26 cellular contexts compared by ENCODE assay signal in the genomic region with DNA sequence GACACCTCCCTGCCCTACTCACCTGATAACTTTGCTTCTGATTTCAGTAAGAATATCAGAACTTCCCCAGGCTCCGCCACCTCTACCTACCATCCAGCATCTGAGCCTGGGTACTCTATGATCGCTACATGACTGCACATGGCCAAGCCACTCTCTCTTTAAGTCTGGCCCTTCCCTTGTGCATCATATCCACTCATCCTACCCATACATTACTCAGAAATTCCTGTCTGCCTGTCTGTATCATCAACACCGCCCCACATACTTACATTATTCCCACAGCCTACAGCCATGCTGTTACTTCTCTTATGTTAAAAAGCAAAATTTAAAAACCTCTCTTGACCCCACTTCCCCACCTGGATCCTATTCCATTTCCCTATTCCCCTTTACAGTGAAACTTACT.
"Had no signal": no experiment of that assay in that cellular context is flagged by ENCODE, and none has a peak within 500 bp of the region (broad histone marks: within the 10 kb centered on the region; RNA-seq: fewer than 3 reads in every experiment).

No MANE protein-coding gene starts in this region.

- H3K4me1 Mint-ChIP-seq: activated CD4-positive, alpha-beta T cell treated with anti-CD3 and anti-CD28 coated beads, Interleukin-2, amount 10 ng/mL, durations not matched to agents 7 days and 5 days; activated naive CD4-positive, alpha-beta T cell treated with anti-CD3 and anti-CD28 coated beads, Interleukin-2, amount 10 ng/mL, durations not matched to agents 7 days and 5 days; T-cell had no signal

- DNase-seq: activated CD4-positive, alpha-beta T cell treated with anti-CD3 and anti-CD28 coated beads, Interleukin-2, amount 10 ng/mL, durations not matched to agents 7 days and 5 days; activated CD4-positive, CD25-positive, alpha-beta regulatory T cell; activated CD8-positive, alpha-beta memory T cell treated with anti-CD3 and anti-CD28 coated beads, Interleukin-2, amount 50 U/mL, for 4 hours; activated CD8-positive, alpha-beta T cell treated with anti-CD3 and anti-CD28 coated beads, Interleukin-2, amount 10 ng/mL, durations not matched to agents 7 days and 5 days; activated effector memory CD4-positive, alpha-beta T cell treated with Interleukin-2 at 50 U/mL for 16 hours; activated naive CD4-positive, alpha-beta T cell treated with anti-CD3 and anti-CD28 coated beads, Interleukin-2, amount 10 ng/mL, durations not matched to agents 7 days and 5 days; activated T-cell treated with anti-CD3 and anti-CD28 coated beads, Interleukin-2, amount 50 U/mL, for 4 hours; effector CD8-positive, alpha-beta T cell; foreskin fibroblast; hippocampal formation; islet precursor cell; retina; stimulated activated CD4-positive, alpha-beta T cell treated with anti-CD3 and anti-CD28 coated beads, Interleukin-12 subunit alpha, Interleukin-12 subunit beta, amount 100 ng/mL, for 4 hours; stimulated activated CD4-positive, alpha-beta T cell treated with anti-CD3 and anti-CD28 coated beads, Interleukin-1b, Interleukin-23, amount 100 ng/mL, for 48 hours; stimulated activated CD8-positive, alpha-beta memory T cell treated with anti-CD3 and anti-CD28 coated beads, Interleukin-4, amount 100 ng/mL, for 48 hours; stimulated activated naive CD4-positive, alpha-beta T cell treated with Interleukin-2 at 50 U/mL for 16 hours; substantia nigra; T-cell; uterus had no signal

- H3K4me3 ChIP-seq: ascending aorta, cardiac muscle cell, lung, tibial nerve, uterus had no signal

- H3K36me3 ChIP-seq: ascending aorta, cardiac muscle cell, tibial nerve, uterus had no signal

- H3K27ac Mint-ChIP-seq: activated CD4-positive, alpha-beta T cell treated with anti-CD3 and anti-CD28 coated beads, Interleukin-2, amount 10 ng/mL, durations not matched to agents 7 days and 5 days; activated CD8-positive, alpha-beta T cell treated with anti-CD3 and anti-CD28 coated beads, Interleukin-2, amount 10 ng/mL, durations not matched to agents 7 days and 5 days; activated naive CD4-positive, alpha-beta T cell treated with anti-CD3 and anti-CD28 coated beads, Interleukin-2, amount 10 ng/mL, durations not matched to agents 7 days and 5 days; dendritic cell treated with granulocyte-macrophage colony-stimulating factor and Interleukin-4, amounts not matched to agents 40 ng/mL and 50 ng/mL, for 4 days; T-cell had no signal

- H3K9me3 ChIP-seq: ascending aorta, tibial nerve, uterus had no signal

- H3K27me3 ChIP-seq: ascending aorta, tibial nerve, uterus had no signal

- H3K36me3 Mint-ChIP-seq: activated naive CD4-positive, alpha-beta T cell treated with anti-CD3 and anti-CD28 coated beads, Interleukin-2, amount 10 ng/mL, durations not matched to agents 7 days and 5 days; T-cell had no signal

- ATAC-seq: activated CD8-positive, alpha-beta T cell treated with anti-CD3 and anti-CD28 coated beads, Interleukin-2, amount 10 ng/mL, durations not matched to agents 7 days and 5 days; activated T-cell treated with anti-CD3 and anti-CD28 coated beads, Interleukin-2, amount 50 U/mL, for 4 hours; left lobe of liver; T-cell had no signal

- H3K4me1 ChIP-seq: ascending aorta, uterus had no signal

- H3K9me3 Mint-ChIP-seq: activated CD4-positive, alpha-beta T cell treated with anti-CD3 and anti-CD28 coated beads, Interleukin-2, amount 10 ng/mL, durations not matched to agents 7 days and 5 days; activated naive CD4-positive, alpha-beta T cell treated with anti-CD3 and anti-CD28 coated beads, Interleukin-2, amount 10 ng/mL, durations not matched to agents 7 days and 5 days; activated T-cell treated with anti-CD3 and anti-CD28 coated beads, Interleukin-2, amount 50 U/mL, for 4 hours; dendritic cell treated with granulocyte-macrophage colony-stimulating factor and Interleukin-4, amounts not matched to agents 40 ng/mL and 50 ng/mL, for 4 days; T-cell had no signal

- H3K4me3 Mint-ChIP-seq: activated CD4-positive, alpha-beta T cell treated with anti-CD3 and anti-CD28 coated beads, Interleukin-2, amount 10 ng/mL, durations not matched to agents 7 days and 5 days; activated CD8-positive, alpha-beta T cell treated with anti-CD3 and anti-CD28 coated beads, Interleukin-2, amount 10 ng/mL, durations not matched to agents 7 days and 5 days; activated naive CD4-positive, alpha-beta T cell treated with anti-CD3 and anti-CD28 coated beads, Interleukin-2, amount 10 ng/mL, durations not matched to agents 7 days and 5 days; activated T-cell treated with anti-CD3 and anti-CD28 coated beads, Interleukin-2, amount 50 U/mL, for 4 hours; dendritic cell treated with granulocyte-macrophage colony-stimulating factor and Interleukin-4, amounts not matched to agents 40 ng/mL and 50 ng/mL, for 4 days; T-cell had no signal

- H3K27me3 Mint-ChIP-seq: dendritic cell treated with granulocyte-macrophage colony-stimulating factor and Interleukin-4, amounts not matched to agents 40 ng/mL and 50 ng/mL, for 4 days; T-cell had no signal

- H3K27ac ChIP-seq: ascending aorta, cardiac muscle cell, tibial nerve, uterus had no signal

- FAIRE-seq: endothelial cell of umbilical vein had no signal
